In genomic region chr6:26172496-26172958, GRCh38 we compare ENCODE assay signal across 8 cellular contexts.
A peak's percentile ranks its signal among the peaks of the same experiment; 100 is the strongest.
DNase-seq lines count a peak whose midpoint lies in the region; ATAC-seq, FAIRE-seq and TF ChIP-seq lines count a peak whose summit lies in the region.

No MANE protein-coding gene starts in this region.

- no peak overlapping the region for H2BK15ac ChIP-seq in mesendoderm (replicated peaks; ENCODE audit: low read depth)

- FAIRE-seq in A549 (lab: Jason Lieb, UNC), result no peak

- peak overlapping the region; percentile 57 for H3K4me3 ChIP-seq in A549
- H3K4me3 ChIP-seq in GM12875 (ENCODE audit: low read depth, low read length), result peak overlapping the region; percentile 64
- H3K4me3 ChIP-seq in ectodermal cell (ENCODE audit: insufficient read depth, low read depth, low read length), result peak overlapping the region; percentile 52
- H3K4me3 ChIP-seq in mesendoderm (ENCODE audit: low read length), result peak overlapping the region; percentile 51
- H3K4me3 ChIP-seq in transverse colon, result peak overlapping the region; percentile 58 to 73 (median 66)

- H3K36me3 ChIP-seq in ectodermal cell (ENCODE audit: control insufficient read depth, insufficient read depth, low read length), result no peaks in the 10 kb centered on the region
- H3K36me3 ChIP-seq in mesendoderm (ENCODE audit: control insufficient read depth, insufficient read depth, low read length), result no peaks in the 10 kb centered on the region
- H3K36me3 ChIP-seq in transverse colon, result no peaks in the 10 kb centered on the region

- in situ Hi-C loops in transverse colon (cut with MboI; ENCODE audit: low pct_ligation_motif_present in 1 of 4, low pct_unique_long_range_greater_than_20kb in 1 of 4, low sequenced_read_pairs in 3 of 4), result loop anchor here in 1 of 4 donors (25.0 kb wide), 1 partner anchor 965 kb away; a partner anchor contains a TSS

- H3K4me2 ChIP-seq in A549 (peak overlapping the region; percentile 54), mesendoderm (ENCODE audit: low read length) (peak overlapping the region; percentile 92)

- peak overlapping the region; percentile 85 to 89 for H3K27ac ChIP-seq in A549
- peak overlapping the region; percentile 88 for H3K27ac ChIP-seq in ectodermal cell (ENCODE audit: insufficient read depth, low read depth, low read length, poor library complexity, severe bottlenecking)
- H3K27ac ChIP-seq in mesendoderm (ENCODE audit: low read depth, low read length), result peak overlapping the region; percentile 78
- H3K27ac ChIP-seq in transverse colon, result peak overlapping the region; percentile 95 to 99 (median 98)

- no peak overlapping the region for H3K23ac ChIP-seq in mesendoderm (ENCODE audit: low read length)

- no peaks in the 10 kb centered on the region for H3K79me2 ChIP-seq in mesendoderm (ENCODE audit: control insufficient read depth, insufficient read depth, low read length)

- no peak overlapping the region for H2AK5ac ChIP-seq in mesendoderm (ENCODE audit: low read length)

- ATAC-seq in A549, result peak; percentile 61 to 64; a peak in 4 of 6 replicates
- peak; percentile 62 for ATAC-seq in SK-N-SH treated with all-trans-retinoic acid at 6 μM for 48 hours

- H2BK5ac ChIP-seq in mesendoderm (ENCODE audit: low read length), result no peak overlapping the region

- TF ChIP-seq RAD21 in A549 (conservative IDR thresholded peaks at IDR 0.05 in 1 of 2, IDR thresholded peaks at IDR 0.05 in 1 of 2), result no peak

- peak overlapping the region; percentile 71 for H3K9ac ChIP-seq in mesendoderm (ENCODE audit: low read length)

- H3K4me1 ChIP-seq in A549 (peaks cover 16% of the 10 kb centered on the region; the same call in 2 of the 3 replicates), ectodermal cell (ENCODE audit: control insufficient read depth, insufficient read depth, low read length) (no peaks in the 10 kb centered on the region), mesendoderm (ENCODE audit: control insufficient read depth, low read depth, low read length) (no peaks in the 10 kb centered on the region), transverse colon (peaks cover 4 to 27% (median 9%) of the 10 kb centered on the region in 4 donors)

- H3K4ac ChIP-seq in mesendoderm (ENCODE audit: low read depth, low read length), result no peak overlapping the region

- TF ChIP-seq CTCF in A549 (IDR thresholded peaks at IDR 0.05) (no peak), GM12875 (IDR thresholded peaks at IDR 0.05; ENCODE audit: borderline replicate concordance, insufficient read depth, low read depth, low read length) (no peak), transverse colon (IDR thresholded peaks at IDR 0.05) (peak in 1 of 5 experiments; percentile 11)

- H3K27me3 ChIP-seq in ectodermal cell (ENCODE audit: control insufficient read depth, insufficient read depth, low read length, poor library complexity, severe bottlenecking), result no peaks in the 10 kb centered on the region
- H3K27me3 ChIP-seq in mesendoderm (ENCODE audit: insufficient read depth, low read length, poor library complexity), result no peaks in the 10 kb centered on the region
- no peaks in the 10 kb centered on the region for H3K27me3 ChIP-seq in transverse colon

- 52% methylated on average over 14 of the region's 14 CpGs for WGBS in A549 (ENCODE audit: missing lambda C conversion rate)
- WGBS in ectodermal cell, 2 experiments, result 11 to 13% methylated on average over 10 to 13 of the region's 14 CpGs
- no CpG with 5 or more reads among the region's 14 CpGs for WGBS in mesendoderm (ENCODE audit: extremely low coverage, insufficient coverage, low lambda C conversion rate)
- 0 to 1% methylated on average over 10 to 14 of the region's 14 CpGs for WGBS in transverse colon (ENCODE audit: low coverage in 1 of 2), 2 donors

- H3K9me3 ChIP-seq in A549 (no peaks in the 10 kb centered on the region), ectodermal cell (ENCODE audit: control insufficient read depth, low read length) (no peaks in the 10 kb centered on the region), transverse colon (no peaks in the 10 kb centered on the region)

- intact Hi-C loops in transverse colon (cut with DNase I; ENCODE audit: low total_unique reads), result loop anchor here (5.0 kb wide), 1 partner anchor 1655 kb away; no protein-coding TSS in a partner anchor

- H4K5ac ChIP-seq in mesendoderm (ENCODE audit: low read length), result no peak overlapping the region

- H3K79me1 ChIP-seq in mesendoderm (ENCODE audit: low read length), result no peaks in the 10 kb centered on the region

- peak overlapping the region; percentile 91 for H3K56ac ChIP-seq in mesendoderm (ENCODE audit: low read length)

- DNase-seq in A549 (ENCODE audit: low read depth in 1 of 2, low spot score in 1 of 2), result no peak
- DNase-seq in HT1080 (ENCODE audit: low read depth), result peak; percentile 44
- peak; percentile 59 for DNase-seq in mesendoderm
- DNase-seq in transverse colon, result peak; percentile 49
- no peak for DNase-seq in retina

- H2BK120ac ChIP-seq in mesendoderm (ENCODE audit: low read depth, low read length), result no peak overlapping the region

- peak overlapping the region; percentile 76 for H4K8ac ChIP-seq in mesendoderm (ENCODE audit: low read depth, low read length)

- POLR2A ChIA-PET in A549 (lab: Yijun Ruan, JAX), result interaction anchor here (0.6 to 1.9 kb wide), 7 partner anchors 11 to 49 kb away, joined by 3 to 16 read pairs (median 5); a partner anchor contains a TSS

- TF ChIP-seq POLR2A in A549 (IDR thresholded peaks at IDR 0.05; ENCODE audit: low read length) (no peak), transverse colon (IDR thresholded peaks at IDR 0.05) (no peak)

- peak overlapping the region; percentile 89 for H3K18ac ChIP-seq in mesendoderm (ENCODE audit: low read length)

- no peak for TF ChIP-seq EP300 in A549 (IDR thresholded peaks at IDR 0.05)
- no peak for TF ChIP-seq EP300 in transverse colon (IDR thresholded peaks at IDR 0.05; ENCODE audit: low read depth)

- CTCF ChIA-PET in A549 (lab: Yijun Ruan, JAX), result interaction anchor here (2.8 kb wide), 1 partner anchor 423 kb away, joined by 10 read pairs; no protein-coding TSS in a partner anchor

TF ChIP-seq in A549, 52 proteins besides CTCF, POLR2A, EP300 and RAD21 (continues in another document):
- TF ChIP-seq PHF8 (IDR thresholded peaks at IDR 0.05; ENCODE audit: borderline replicate concordance, low read depth), result no peak
- TF ChIP-seq ZFP36 (IDR thresholded peaks at IDR 0.05; ENCODE audit: borderline replicate concordance, partially characterized antibody), result no peak
- no peak for TF ChIP-seq ZNF302 (CRISPR knock-in tag; IDR thresholded peaks at IDR 0.05)
- no peak for TF ChIP-seq BHLHE40 (IDR thresholded peaks at IDR 0.05; ENCODE audit: low read depth, low read length)
- TF ChIP-seq HEYL (CRISPR knock-in tag; IDR thresholded peaks at IDR 0.05), result no peak
- no peak for TF ChIP-seq RARB (CRISPR knock-in tag; IDR thresholded peaks at IDR 0.05)
- TF ChIP-seq NR3C1 (IDR thresholded peaks at IDR 0.05), result no peak
- no peak for TF ChIP-seq ESRRA (IDR thresholded peaks at IDR 0.05; ENCODE audit: borderline replicate concordance, low read length)
- no peak for TF ChIP-seq TFCP2L1 (CRISPR knock-in tag; IDR thresholded peaks at IDR 0.05)
- no peak for TF ChIP-seq HDAC2 (IDR thresholded peaks at IDR 0.05)
- no peak for TF ChIP-seq MAX (IDR thresholded peaks at IDR 0.05)
- TF ChIP-seq ZSCAN20 (CRISPR knock-in tag; IDR thresholded peaks at IDR 0.05), result no peak

TF ChIP-seq in SK-N-SH treated with all-trans-retinoic acid at 6 μM for 48 hours, 23 proteins besides CTCF, POLR2A, EP300 and RAD21 (continues in another document):
- no peak for TF ChIP-seq TOX (CRISPR knock-in tag; IDR thresholded peaks at IDR 0.05; ENCODE audit: borderline replicate concordance)
- no peak for TF ChIP-seq ZNF70 (CRISPR knock-in tag; IDR thresholded peaks at IDR 0.05)
- no peak for TF ChIP-seq CSRNP3 (CRISPR knock-in tag; IDR thresholded peaks at IDR 0.05)
- TF ChIP-seq ESRRG (CRISPR knock-in tag; IDR thresholded peaks at IDR 0.05), result no peak
- no peak for TF ChIP-seq ZFP3 (CRISPR knock-in tag; IDR thresholded peaks at IDR 0.05)
- no peak for TF ChIP-seq RARB (CRISPR knock-in tag; IDR thresholded peaks at IDR 0.05)
- no peak for TF ChIP-seq PATZ1 (CRISPR knock-in tag; IDR thresholded peaks at IDR 0.05; ENCODE audit: borderline replicate concordance)
- no peak for TF ChIP-seq SNAI2 (CRISPR knock-in tag; IDR thresholded peaks at IDR 0.05)
- TF ChIP-seq ZNF8 (CRISPR knock-in tag; IDR thresholded peaks at IDR 0.05), result no peak

Comparison
In these comparisons a context has a peak if more than half of its experiments do, and no peak if none do; other contexts are left out.
1. DNase-seq: peak in HT1080 (single experiment), mesendoderm (single experiment) and transverse colon (single experiment); none in A549 (0 of 2) and retina (single experiment).
2. Peak in every context shown above with its lines, with median percentiles within 50 percentile points of each other: H3K27ac ChIP-seq and H3K4me3 ChIP-seq.